Comparison of ENCODE assay signal across 13 cellular contexts in genomic region chr3:53222183-53222901, GRCh38. TPM values are rescaled to one million over a fixed set of nuclear protein-coding genes. Genes with fewer than 3 reads are reported as not detected.
A peak's percentile ranks its signal among the peaks of the same experiment; 100 is the strongest.
DNase-seq lines count a peak whose midpoint lies in the region; ATAC-seq, FAIRE-seq and TF ChIP-seq lines count a peak whose summit lies in the region.
"Had no signal": no experiment of that assay in that cellular context is flagged by ENCODE, and none has a peak within 500 bp of the region (broad histone marks: within the 10 kb centered on the region; RNA-seq: fewer than 3 reads in every experiment).

No MANE protein-coding gene starts in this region.

- no peak overlapping the region for H4K8ac ChIP-seq in mesenchymal stem cell (ENCODE audit: low read length)

- H3K27me3 ChIP-seq in BLaER1 (no peaks in the 10 kb centered on the region), K562 (ENCODE audit: control insufficient read depth in 2 of 2, insufficient read depth in 2 of 2, low read length in 2 of 2) (no peaks in the 10 kb centered on the region), mesenchymal stem cell (ENCODE audit: control insufficient read depth in 1 of 2, insufficient read depth in 1 of 2, low read length in 2 of 2) (no peaks in the 10 kb centered on the region)

- H3K9me3 ChIP-seq in BLaER1 (no peaks in the 10 kb centered on the region), K562 (replicated peaks; ENCODE audit: control insufficient read depth, insufficient read depth, low read depth, low read length) (no peaks in the 10 kb centered on the region), mesenchymal stem cell (ENCODE audit: control insufficient read depth, low read length) (no peaks in the 10 kb centered on the region)

- H3K9ac ChIP-seq in BLaER1 (no peak overlapping the region), K562 (ENCODE audit: insufficient read depth in 1 of 2, low read depth in 2 of 2, low read length in 2 of 2) (no peak overlapping the region), mesenchymal stem cell (ENCODE audit: low read length) (no peak overlapping the region)

- H4K20me1 ChIP-seq in BLaER1 (peaks cover 51% of the 10 kb centered on the region), K562 (replicated peaks; ENCODE audit: control insufficient read depth, insufficient read depth, low read length) (peaks cover 8% of the 10 kb centered on the region)

- H3K4me3 ChIP-seq in BLaER1 (no peak overlapping the region), K562 (no peak overlapping the region), mesenchymal stem cell (ENCODE audit: insufficient read depth in 1 of 2, low read depth in 1 of 2, low read length in 2 of 2) (no peak overlapping the region)
- H3K4me3 ChIP-seq: skin epidermis had no signal

- peak overlapping the region; percentile 7 for H4K91ac ChIP-seq in mesenchymal stem cell (ENCODE audit: low read length)

- H2BK15ac ChIP-seq in mesenchymal stem cell (ENCODE audit: low read depth, poor library complexity, severe bottlenecking) = no peak overlapping the region

- 66% methylated on average over 10 of the region's 12 CpGs for WGBS in K562 (ENCODE audit: insufficient coverage, low coverage, missing lambda C conversion rate)
- WGBS in mesenchymal stem cell = 82% methylated on average over 8 of the region's 12 CpGs

- H3K36me3 ChIP-seq in BLaER1 = peaks cover 56% of the 10 kb centered on the region
- peaks cover 44% of the 10 kb centered on the region for H3K36me3 ChIP-seq in K562 (ENCODE audit: control insufficient read depth, insufficient read depth, low read length)
- H3K36me3 ChIP-seq in mesenchymal stem cell (ENCODE audit: control insufficient read depth in 1 of 2, insufficient read depth in 2 of 2, low read depth in 1 of 2, low read length in 2 of 2) = peaks cover 58 to 60% of the 10 kb centered on the region in 2 experiments

- ATAC-seq in K562 (no peak), GM19397 (IDR thresholded peaks at IDR 0.05; ENCODE audit: unreplicated experiment) (no peak), GM21515 (IDR thresholded peaks at IDR 0.05; ENCODE audit: unreplicated experiment) (no peak)

- TF ChIP-seq EP300 in K562 (IDR thresholded peaks at IDR 0.05; ENCODE audit: low read length) = no peak

- intact Hi-C loops in K562 (cut with micrococcal nuclease) = loop anchor here (10.0 kb wide), 1 partner anchor 52 kb away; no protein-coding TSS in a partner anchor

- H2AFZ ChIP-seq in K562 (ENCODE audit: low read depth, low read length) (no peak overlapping the region), mesenchymal stem cell (ENCODE audit: low read depth, low read length) (no peak overlapping the region)

- no peak for FAIRE-seq in K562 (lab: Jason Lieb, UNC)
- FAIRE-seq: TTC549 had no signal

- no peak overlapping the region for H3K4ac ChIP-seq in mesenchymal stem cell (ENCODE audit: low read depth in 1 of 2, low read length in 2 of 2)

- no peaks in the 10 kb centered on the region for H3K79me2 ChIP-seq in K562 (ENCODE audit: control insufficient read depth, insufficient read depth, low read length)

- no peak overlapping the region for H3K14ac ChIP-seq in mesenchymal stem cell (ENCODE audit: low read length in 2 of 2)

- no TSS peak for BruUV-seq in K562 (replicated peaks; lab: Mats Ljungman, UMichigan)

- no peak for TF ChIP-seq RAD21 in K562 (CRISPR knock-in tag; conservative IDR thresholded peaks at IDR 0.05 in 1 of 2, IDR thresholded peaks at IDR 0.05 in 1 of 2)

- peaks cover 4% of the 10 kb centered on the region for H3K79me1 ChIP-seq in mesenchymal stem cell (replicated peaks; ENCODE audit: low read length, poor library complexity, severe bottlenecking)

- TF ChIP-seq POLR2A in GM19099 (IDR thresholded peaks at IDR 0.05; ENCODE audit: extremely low read depth, insufficient read length, low read depth) (peak; percentile 24), K562 (conservative IDR thresholded peaks at IDR 0.05) (peak; percentile 43; the same call in 1 of the 2 replicates)

- POLR2A ChIA-PET in K562 (lab: Yijun Ruan, JAX) = interaction anchor here (0.5 kb wide), 1 partner anchor 176 kb away, joined by 3 read pairs; the partner anchor contains the start of gene SFMBT1

- H2BK120ac ChIP-seq in mesenchymal stem cell (ENCODE audit: low read depth, low read length) = no peak overlapping the region

- H3K4me1 ChIP-seq in BLaER1 (peaks cover 12% of the 10 kb centered on the region), K562 (replicated peaks in 1 of 2; ENCODE audit: control insufficient read depth in 2 of 2, insufficient read depth in 2 of 2, low read length in 2 of 2) (peaks cover 0 to 3% of the 10 kb centered on the region in 2 experiments; a peak in 1 of 5 replicates), mesenchymal stem cell (ENCODE audit: control insufficient read depth, insufficient read depth, low read depth, low read length) (no peaks in the 10 kb centered on the region)

- H2BK12ac ChIP-seq in mesenchymal stem cell (ENCODE audit: low read length in 2 of 2) = no peak overlapping the region

- no peak for DNase-seq in K562 (ENCODE audit: extremely low read depth in 1 of 4, low spot score in 3 of 4)
- no peak for DNase-seq in mesenchymal stem cell
- no peak for DNase-seq in GM03348 (ENCODE audit: low spot score)
- no peak for DNase-seq in NCI-H526 treated with DMSO at 0.1 percent for 48 hours (lab: John Stamatoyannopoulos, UW)
- DNase-seq: anterior cingulate cortex; effector memory CD4-positive, alpha-beta T cell; NCI-H1105 had no signal

- H3K9me1 ChIP-seq in K562 (ENCODE audit: control insufficient read depth, insufficient read depth, low read length) = no peaks in the 10 kb centered on the region

- TF ChIP-seq CTCF in K562 (IDR thresholded peaks at IDR 0.05 in 2 of 3, conservative IDR thresholded peaks at IDR 0.05 in 1 of 3; ENCODE audit: insufficient read depth in 2 of 3, low read depth in 1 of 3, low read length in 3 of 3) = no peak

- H3K18ac ChIP-seq in mesenchymal stem cell (ENCODE audit: low read depth in 1 of 2, low read length in 2 of 2) = no peak overlapping the region

- in situ Hi-C loops in K562 (cut with MboI) = no loop called here

- no peak overlapping the region for H3K23ac ChIP-seq in mesenchymal stem cell (ENCODE audit: low read length in 2 of 2)

- H2AK5ac ChIP-seq in mesenchymal stem cell (ENCODE audit: low read length, severe bottlenecking) = no peak overlapping the region

- CTCF ChIA-PET in K562 (lab: Yijun Ruan, JAX; ENCODE audit: low intra/inter-chr PET ratio) = no interaction called here

- no peak overlapping the region for H2BK5ac ChIP-seq in mesenchymal stem cell (ENCODE audit: low read depth, low read length, poor library complexity, severe bottlenecking)

- H3K27ac ChIP-seq in BLaER1 = 0 out of 2 replicates have a peak overlapping the region, but pooled peaks have one; percentile 6
- no peak overlapping the region for H3K27ac ChIP-seq in K562 (ENCODE audit: extremely low read depth, low read depth, low read length)
- no peak overlapping the region for H3K27ac ChIP-seq in mesenchymal stem cell (ENCODE audit: low read length, poor library complexity, severe bottlenecking)

- H3K4me2 ChIP-seq in BLaER1 (no peak overlapping the region), K562 (ENCODE audit: insufficient read depth, low read length) (no peak overlapping the region), mesenchymal stem cell (ENCODE audit: low read length, poor library complexity, severe bottlenecking) (no peak overlapping the region)

TF ChIP-seq in K562, 482 proteins besides CTCF, POLR2A, EP300 and RAD21:
- TF ChIP-seq ZNF134 (CRISPR knock-in tag; conservative IDR thresholded peaks at IDR 0.05) (0 out of 2 replicates have a peak, but pooled peaks have one; percentile 19), SRSF1 (IDR thresholded peaks at IDR 0.05; ENCODE audit: low read depth, low read length) (no peak)

RNA-seq across cellular contexts. Expression of gene TKT, which starts 33.5 kb away (rescaled TPM):
- total RNA-seq in K562 (2011; cell fraction: chromatin; rRNA removed; ENCODE audit: low replicate concordance) = 73.0 and 172 TPM in 2 replicates
- 134 and 158 TPM in 2 replicates for total RNA-seq in K562 (2011; cell fraction: nucleolus; rRNA removed)
- total RNA-seq in K562 (2011; cell fraction: nucleoplasm; rRNA removed) = 104 and 119 TPM in 2 replicates
- total RNA-seq in K562 (2014; rRNA removed) (288 and 355 TPM in 2 replicates), K562 (2014; rRNA removed; fragmentation: Illumina TruSeq; extraction: Trizol) (88.1 and 108 TPM in 2 replicates), K562 (2015; rRNA removed; fragmentation: Illumina TruSeq; extraction: Trizol) (187 and 191 TPM in 2 replicates), K562 (2021) (401 and 410 TPM in 2 replicates)
- polyA plus RNA-seq in K562 (2011; rRNA removed) (70.1 and 173 TPM in 2 replicates), K562 (2014; fragmentation: Illumina TruSeq; extraction: Trizol) (250 and 316 TPM in 2 replicates), K562 (2014; fragmentation: Nextera tagmentation; extraction: Ambion mirVana) (100 to 1,000 TPM in 1 of 2 experiments, 10 to 100 TPM in 1; 58.1 to 107 TPM), K562 (2014; rRNA removed) (226 and 263 TPM in 2 replicates)
- 89.6 and 124 TPM in 2 replicates for polyA plus RNA-seq in K562 (2011; cell fraction: cytosol; rRNA removed)
- 101 and 154 TPM in 2 replicates for polyA plus RNA-seq in K562 (2011; cell fraction: nucleus; rRNA removed)
- polyA plus RNA-seq in K562 (2012) = 282 and 441 TPM in 2 replicates
- 52.4 and 66.2 TPM in 2 replicates for polyA minus RNA-seq in K562 (2011; rRNA and poly(A)+ RNA removed)
- 125 and 206 TPM in 2 replicates for polyA minus RNA-seq in K562 (2011; cell fraction: cytosol; rRNA and poly(A)+ RNA removed)
- 45.1 and 56.1 TPM in 2 replicates for polyA minus RNA-seq in K562 (2011; cell fraction: nucleus; rRNA and poly(A)+ RNA removed)
- 359 TPM for polyA plus RNA-seq in mesenchymal stem cell (2013, experiment 1 of 2)
- polyA plus RNA-seq in mesenchymal stem cell (2013, experiment 2 of 2) = 363 TPM
